Comparison of ENCODE assay signal across 1 cellular context in the genomic region with DNA sequence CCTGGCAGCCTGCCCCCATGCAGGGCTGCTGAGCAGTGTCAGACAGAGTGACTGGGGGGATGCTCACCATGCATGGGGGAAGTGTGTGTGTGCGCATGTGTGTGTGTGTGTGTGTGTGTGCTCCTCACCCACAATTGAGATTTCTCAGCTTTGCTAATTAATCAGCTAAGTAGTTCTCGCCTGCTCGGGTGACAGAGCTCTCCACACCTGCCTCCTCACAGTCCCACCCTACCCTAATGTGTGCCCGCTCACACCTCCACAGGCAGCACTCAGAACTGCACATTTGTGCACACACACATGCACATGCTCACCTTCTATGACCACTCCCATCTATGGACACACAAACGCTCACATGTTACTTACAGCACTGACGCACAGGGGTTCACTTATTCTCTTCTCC.
TF ChIP-seq lines count a peak whose summit lies in the region.

No MANE protein-coding gene starts in this region.

TF ChIP-seq in WTC11, 78 proteins besides CTCF, POLR2A, EP300 and RAD21:
- TF ChIP-seq, protein P1, sequence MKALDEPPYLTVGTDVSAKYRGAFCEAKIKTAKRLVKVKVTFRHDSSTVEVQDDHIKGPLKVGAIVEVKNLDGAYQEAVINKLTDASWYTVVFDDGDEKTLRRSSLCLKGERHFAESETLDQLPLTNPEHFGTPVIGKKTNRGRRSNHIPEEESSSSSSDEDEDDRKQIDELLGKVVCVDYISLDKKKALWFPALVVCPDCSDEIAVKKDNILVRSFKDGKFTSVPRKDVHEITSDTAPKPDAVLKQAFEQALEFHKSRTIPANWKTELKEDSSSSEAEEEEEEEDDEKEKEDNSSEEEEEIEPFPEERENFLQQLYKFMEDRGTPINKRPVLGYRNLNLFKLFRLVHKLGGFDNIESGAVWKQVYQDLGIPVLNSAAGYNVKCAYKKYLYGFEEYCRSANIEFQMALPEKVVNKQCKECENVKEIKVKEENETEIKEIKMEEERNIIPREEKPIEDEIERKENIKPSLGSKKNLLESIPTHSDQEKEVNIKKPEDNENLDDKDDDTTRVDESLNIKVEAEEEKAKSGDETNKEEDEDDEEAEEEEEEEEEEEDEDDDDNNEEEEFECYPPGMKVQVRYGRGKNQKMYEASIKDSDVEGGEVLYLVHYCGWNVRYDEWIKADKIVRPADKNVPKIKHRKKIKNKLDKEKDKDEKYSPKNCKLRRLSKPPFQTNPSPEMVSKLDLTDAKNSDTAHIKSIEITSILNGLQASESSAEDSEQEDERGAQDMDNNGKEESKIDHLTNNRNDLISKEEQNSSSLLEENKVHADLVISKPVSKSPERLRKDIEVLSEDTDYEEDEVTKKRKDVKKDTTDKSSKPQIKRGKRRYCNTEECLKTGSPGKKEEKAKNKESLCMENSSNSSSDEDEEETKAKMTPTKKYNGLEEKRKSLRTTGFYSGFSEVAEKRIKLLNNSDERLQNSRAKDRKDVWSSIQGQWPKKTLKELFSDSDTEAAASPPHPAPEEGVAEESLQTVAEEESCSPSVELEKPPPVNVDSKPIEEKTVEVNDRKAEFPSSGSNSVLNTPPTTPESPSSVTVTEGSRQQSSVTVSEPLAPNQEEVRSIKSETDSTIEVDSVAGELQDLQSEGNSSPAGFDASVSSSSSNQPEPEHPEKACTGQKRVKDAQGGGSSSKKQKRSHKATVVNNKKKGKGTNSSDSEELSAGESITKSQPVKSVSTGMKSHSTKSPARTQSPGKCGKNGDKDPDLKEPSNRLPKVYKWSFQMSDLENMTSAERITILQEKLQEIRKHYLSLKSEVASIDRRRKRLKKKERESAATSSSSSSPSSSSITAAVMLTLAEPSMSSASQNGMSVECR (CRISPR knock-in tag; IDR thresholded peaks at IDR 0.05; ENCODE audit: borderline replicate concordance), result no peak
- no peak for TF ChIP-seq ATF1 (CRISPR knock-in tag; IDR thresholded peaks at IDR 0.05)
- no peak for TF ChIP-seq CREM (CRISPR knock-in tag; IDR thresholded peaks at IDR 0.05)
- TF ChIP-seq ZNF232 (CRISPR knock-in tag; IDR thresholded peaks at IDR 0.05), result no peak
- TF ChIP-seq RORB (CRISPR knock-in tag; IDR thresholded peaks at IDR 0.05), result no peak
- TF ChIP-seq GABPB1 (CRISPR knock-in tag; IDR thresholded peaks at IDR 0.05), result no peak
- TF ChIP-seq SOX15 (CRISPR knock-in tag; IDR thresholded peaks at IDR 0.05), result no peak
- TF ChIP-seq SMAD4 (CRISPR knock-in tag; IDR thresholded peaks at IDR 0.05), result no peak
- no peak for TF ChIP-seq MYBL2 (CRISPR knock-in tag; IDR thresholded peaks at IDR 0.05)
- no peak for TF ChIP-seq NFYB (CRISPR knock-in tag; conservative IDR thresholded peaks at IDR 0.05; ENCODE audit: low read depth)
- no peak for TF ChIP-seq CREB1 (CRISPR knock-in tag; IDR thresholded peaks at IDR 0.05)
- TF ChIP-seq, protein P2, sequence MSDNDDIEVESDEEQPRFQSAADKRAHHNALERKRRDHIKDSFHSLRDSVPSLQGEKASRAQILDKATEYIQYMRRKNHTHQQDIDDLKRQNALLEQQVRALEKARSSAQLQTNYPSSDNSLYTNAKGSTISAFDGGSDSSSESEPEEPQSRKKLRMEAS (CRISPR knock-in tag; IDR thresholded peaks at IDR 0.05), result no peak
- TF ChIP-seq, protein P3, sequence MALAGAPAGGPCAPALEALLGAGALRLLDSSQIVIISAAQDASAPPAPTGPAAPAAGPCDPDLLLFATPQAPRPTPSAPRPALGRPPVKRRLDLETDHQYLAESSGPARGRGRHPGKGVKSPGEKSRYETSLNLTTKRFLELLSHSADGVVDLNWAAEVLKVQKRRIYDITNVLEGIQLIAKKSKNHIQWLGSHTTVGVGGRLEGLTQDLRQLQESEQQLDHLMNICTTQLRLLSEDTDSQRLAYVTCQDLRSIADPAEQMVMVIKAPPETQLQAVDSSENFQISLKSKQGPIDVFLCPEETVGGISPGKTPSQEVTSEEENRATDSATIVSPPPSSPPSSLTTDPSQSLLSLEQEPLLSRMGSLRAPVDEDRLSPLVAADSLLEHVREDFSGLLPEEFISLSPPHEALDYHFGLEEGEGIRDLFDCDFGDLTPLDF (CRISPR knock-in tag; IDR thresholded peaks at IDR 0.05), result no peak
- TF ChIP-seq, protein P4, sequence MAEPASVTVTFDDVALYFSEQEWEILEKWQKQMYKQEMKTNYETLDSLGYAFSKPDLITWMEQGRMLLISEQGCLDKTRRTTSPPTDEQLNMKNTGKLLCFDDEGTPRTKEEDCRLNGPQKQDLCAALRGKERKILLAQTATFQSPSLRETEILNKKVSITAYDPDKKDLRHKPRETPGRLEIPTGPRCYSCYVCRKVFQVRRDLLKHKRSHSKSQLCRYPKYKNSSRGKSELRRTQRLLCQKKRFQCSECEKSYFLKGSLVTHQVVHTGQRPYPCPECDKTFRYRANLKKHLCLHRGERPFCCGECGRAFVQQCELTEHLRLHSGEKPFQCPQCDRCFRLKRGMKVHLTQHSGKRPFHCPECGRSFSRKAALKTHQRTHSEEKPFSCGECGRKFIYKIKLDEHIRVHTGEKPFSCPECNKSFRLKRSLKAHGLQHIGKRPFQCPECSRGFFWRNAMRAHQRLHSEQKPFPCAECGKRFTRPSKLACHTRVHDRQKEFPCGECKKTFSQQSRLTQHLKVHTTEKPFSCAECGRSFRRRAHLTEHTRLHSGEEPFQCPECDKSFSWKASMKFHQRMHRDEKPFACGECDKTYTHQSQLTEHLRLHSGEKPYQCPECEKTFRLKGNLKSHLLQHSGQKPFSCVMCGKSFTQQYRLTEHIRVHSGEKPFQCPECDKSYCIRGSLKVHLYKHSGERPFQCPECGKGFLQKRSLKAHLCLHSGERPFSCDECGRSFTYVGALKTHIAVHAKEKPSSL (CRISPR knock-in tag; conservative IDR thresholded peaks at IDR 0.05), result no peak
- TF ChIP-seq, protein P5, sequence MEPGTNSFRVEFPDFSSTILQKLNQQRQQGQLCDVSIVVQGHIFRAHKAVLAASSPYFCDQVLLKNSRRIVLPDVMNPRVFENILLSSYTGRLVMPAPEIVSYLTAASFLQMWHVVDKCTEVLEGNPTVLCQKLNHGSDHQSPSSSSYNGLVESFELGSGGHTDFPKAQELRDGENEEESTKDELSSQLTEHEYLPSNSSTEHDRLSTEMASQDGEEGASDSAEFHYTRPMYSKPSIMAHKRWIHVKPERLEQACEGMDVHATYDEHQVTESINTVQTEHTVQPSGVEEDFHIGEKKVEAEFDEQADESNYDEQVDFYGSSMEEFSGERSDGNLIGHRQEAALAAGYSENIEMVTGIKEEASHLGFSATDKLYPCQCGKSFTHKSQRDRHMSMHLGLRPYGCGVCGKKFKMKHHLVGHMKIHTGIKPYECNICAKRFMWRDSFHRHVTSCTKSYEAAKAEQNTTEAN (CRISPR knock-in tag; IDR thresholded peaks at IDR 0.05), result no peak
TF ChIP-seq in WTC11: peak in this region for 0.
